Comparison of ENCODE assay signal across 15 cellular contexts in genomic region chr11:44032304-44033085, GRCh38. TPM values are rescaled to one million over a fixed set of nuclear protein-coding genes. Genes with fewer than 3 reads are reported as not detected.
DNase-seq lines count a peak whose midpoint lies in the region; ATAC-seq and TF ChIP-seq lines count a peak whose summit lies in the region.
"Had no signal": no experiment of that assay in that cellular context is flagged by ENCODE, and none has a peak within 500 bp of the region (broad histone marks: within the 10 kb centered on the region; RNA-seq: fewer than 3 reads in every experiment).

No MANE protein-coding gene starts in this region.

- no peak for TF ChIP-seq POLR2A in esophagus muscularis mucosa (IDR thresholded peaks at IDR 0.05; ENCODE audit: low read depth)

- H3K9me3 ChIP-seq in OCI-LY3 (ENCODE audit: insufficient read depth, low read length) (0 out of 2 replicates have a peak, but pooled peaks cover 4% of the 10 kb centered on the region), esophagus muscularis mucosa (no peaks in the 10 kb centered on the region), mesenchymal stem cell (ENCODE audit: control insufficient read depth, low read length) (no peaks in the 10 kb centered on the region)

- H3K9ac ChIP-seq in OCI-LY3 (ENCODE audit: low read length) (peak overlapping the region; percentile 72), mesenchymal stem cell (ENCODE audit: low read length) (peak overlapping the region; percentile 92)

- peak overlapping the region; percentile 26 to 80 for H3K18ac ChIP-seq in mesenchymal stem cell (ENCODE audit: low read depth in 1 of 2, low read length in 2 of 2)

- H4K91ac ChIP-seq in mesenchymal stem cell (ENCODE audit: low read length) = peak overlapping the region; percentile 77

- no peaks in the 10 kb centered on the region for H3K79me2 ChIP-seq in OCI-LY3 (ENCODE audit: low read length)

- no peaks in the 10 kb centered on the region for H4K20me1 ChIP-seq in OCI-LY3 (ENCODE audit: insufficient read depth, low read length)

- H4K8ac ChIP-seq in mesenchymal stem cell (ENCODE audit: low read length) = peak overlapping the region; percentile 57

- H3K27me3 ChIP-seq in OCI-LY3 (ENCODE audit: low read depth, low read length) = no peaks in the 10 kb centered on the region
- no peaks in the 10 kb centered on the region for H3K27me3 ChIP-seq in esophagus muscularis mucosa
- H3K27me3 ChIP-seq in mesenchymal stem cell (ENCODE audit: control insufficient read depth in 1 of 2, insufficient read depth in 1 of 2, low read length in 2 of 2) = peaks cover 0 to 63% of the 10 kb centered on the region in 2 experiments

- H3K79me1 ChIP-seq in mesenchymal stem cell (replicated peaks; ENCODE audit: low read length, poor library complexity, severe bottlenecking) = no peaks in the 10 kb centered on the region

- no peak overlapping the region for H3K4ac ChIP-seq in mesenchymal stem cell (ENCODE audit: low read depth in 1 of 2, low read length in 2 of 2)

- H2BK15ac ChIP-seq in mesenchymal stem cell (ENCODE audit: low read depth, poor library complexity, severe bottlenecking) = peak overlapping the region; percentile 2

- peaks cover 83% of the 10 kb centered on the region for H3K4me1 ChIP-seq in OCI-LY3 (ENCODE audit: low read length)
- peaks cover 32 to 47% (median 42%) of the 10 kb centered on the region in 4 donors for H3K4me1 ChIP-seq in esophagus muscularis mucosa
- peaks cover 6% of the 10 kb centered on the region for H3K4me1 ChIP-seq in mesenchymal stem cell (ENCODE audit: control insufficient read depth, insufficient read depth, low read depth, low read length)

- peak overlapping the region; percentile 57 for H2BK120ac ChIP-seq in mesenchymal stem cell (ENCODE audit: low read depth, low read length)

- H3K14ac ChIP-seq in mesenchymal stem cell (ENCODE audit: low read length in 2 of 2) = peak overlapping the region in 1 of 2 experiments; percentile 46

- H3K4me3 ChIP-seq in OCI-LY3 (ENCODE audit: low read length) (0 out of 2 replicates have a peak overlapping the region, but pooled peaks have one; percentile 8), esophagus muscularis mucosa (no peak overlapping the region), mesenchymal stem cell (ENCODE audit: insufficient read depth in 1 of 2, low read depth in 1 of 2, low read length in 2 of 2) (peak overlapping the region; percentile 4 to 21)

- peak overlapping the region; percentile 50 for H3K4me2 ChIP-seq in OCI-LY3 (ENCODE audit: low read length)
- H3K4me2 ChIP-seq in mesenchymal stem cell (ENCODE audit: low read length, poor library complexity, severe bottlenecking) = no peak overlapping the region

- H2AFZ ChIP-seq in OCI-LY3 (ENCODE audit: low read depth, low read length) (no peak overlapping the region), mesenchymal stem cell (ENCODE audit: low read depth, low read length) (no peak overlapping the region)

- no peak for TF ChIP-seq EP300 in esophagus muscularis mucosa (IDR thresholded peaks at IDR 0.05)

- DNase-seq in esophagus muscularis mucosa (ENCODE audit: extremely low spot score) (peak; percentile 87), mesenchymal stem cell (peak; percentile 54), substantia nigra (lab: John Stamatoyannopoulos, UW) (peak in 26 of 49 donors; percentile 7 to 46 (median 20)), NCI-H2107 treated with DMSO at 0.1 percent for 48 hours (lab: John Stamatoyannopoulos, UW; ENCODE audit: unreplicated experiment) (no peak), SHP77 (lab: John Stamatoyannopoulos, UW) (no peak)
- DNase-seq in stimulated activated naive CD4-positive, alpha-beta T cell treated with Interleukin-2 at 50 U/mL for 16 hours (lab: John Stamatoyannopoulos, UW) = no peak
- DNase-seq: activated CD4-positive, CD25-positive, alpha-beta regulatory T cell treated with anti-CD3 and anti-CD28 coated beads, Interleukin-2, amount 50 U/mL, for 72 hours; activated naive CD4-positive, alpha-beta T cell treated with Interleukin-2 at 50 U/mL for 16 hours; NCI-H2171 treated with DMSO at 0.1 percent for 48 hours had no signal

- H2AK5ac ChIP-seq in mesenchymal stem cell (ENCODE audit: low read length, severe bottlenecking) = no peak overlapping the region

- 70% methylated on average over 15 of the region's 15 CpGs for WGBS in esophagus muscularis mucosa
- 80% methylated on average over 15 of the region's 15 CpGs for WGBS in mesenchymal stem cell

- H2BK12ac ChIP-seq in mesenchymal stem cell (ENCODE audit: low read length in 2 of 2) = peak overlapping the region; percentile 71 to 94

- H3K23ac ChIP-seq in mesenchymal stem cell (ENCODE audit: low read length in 2 of 2) = no peak overlapping the region

- no peak for ATAC-seq in HG03469 (IDR thresholded peaks at IDR 0.05; ENCODE audit: unreplicated experiment)
- ATAC-seq: left colon had no signal

- H2BK5ac ChIP-seq in mesenchymal stem cell (ENCODE audit: low read depth, low read length, poor library complexity, severe bottlenecking) = no peak overlapping the region

- H3K27ac ChIP-seq in OCI-LY3 (ENCODE audit: low read length) = peak overlapping the region; percentile 97
- peak overlapping the region in 3 of 4 donors; percentile 8 to 46 (median 26) for H3K27ac ChIP-seq in esophagus muscularis mucosa (replicated peaks in 1 of 4)
- no peak overlapping the region for H3K27ac ChIP-seq in mesenchymal stem cell (ENCODE audit: low read length, poor library complexity, severe bottlenecking)
- H3K27ac ChIP-seq in substantia nigra (ENCODE audit: low read depth, low read length, poor library complexity, severe bottlenecking) = peak overlapping the region; percentile 74
- H3K27ac ChIP-seq: RWPE1 had no signal

- H3K36me3 ChIP-seq in OCI-LY3 (replicated peaks; ENCODE audit: low read depth, low read length) (peaks cover 8% of the 10 kb centered on the region), esophagus muscularis mucosa (no peaks in the 10 kb centered on the region), mesenchymal stem cell (ENCODE audit: control insufficient read depth in 1 of 2, insufficient read depth in 2 of 2, low read depth in 1 of 2, low read length in 2 of 2) (no peaks in the 10 kb centered on the region)

- TF ChIP-seq CTCF in OCI-LY3 (IDR thresholded peaks at IDR 0.05; ENCODE audit: low read depth, low read length) = no peak
- no peak for TF ChIP-seq CTCF in esophagus muscularis mucosa (IDR thresholded peaks at IDR 0.05)

- intact Hi-C loops in esophagus muscularis mucosa (cut with DNase I) = no loop called here

RNA-seq across cellular contexts. Expression of gene ACCSL, which starts 15.3 kb away (rescaled TPM):
- total RNA-seq in esophagus muscularis mucosa = not detected
- not detected for polyA plus RNA-seq in mesenchymal stem cell (2013, experiment 1 of 2)
- not detected for polyA plus RNA-seq in mesenchymal stem cell (2013, experiment 2 of 2)
- total RNA-seq: endothelial cell of umbilical vein, left colon, subcutaneous adipose tissue had no signal
- polyA plus RNA-seq: endothelial cell of umbilical vein had no signal

RNA-seq across cellular contexts. Expression of gene ACCS, which starts 33.6 kb away (rescaled TPM):
- 10 to 100 TPM in 2 of 4 donors, 1 to 10 TPM in 2; 8.0 to 19.1 (median 13.5) TPM for total RNA-seq in esophagus muscularis mucosa
- polyA plus RNA-seq in mesenchymal stem cell (2013, experiment 1 of 2) = 7.4 TPM
- polyA plus RNA-seq in mesenchymal stem cell (2013, experiment 2 of 2) = 7.0 TPM

Comparison
In these comparisons a context has a peak if more than half of its experiments do, and no peak if none do; other contexts are left out.
1. H3K4me3 ChIP-seq: peak in OCI-LY3 (single experiment) and mesenchymal stem cell (2 of 2); none in esophagus muscularis mucosa (0 of 4).
2. DNase-seq: peak in esophagus muscularis mucosa (single experiment), mesenchymal stem cell (single experiment) and substantia nigra (26 of 49); none in stimulated activated naive CD4-positive, alpha-beta T cell treated with Interleukin-2 at 50 U/mL for 16 hours (single experiment), NCI-H2107 treated with DMSO at 0.1 percent for 48 hours (single experiment) and SHP77 (0 of 2).